ENCODE assay signal across 29 cellular contexts in genomic region chr7:307970-308369, GRCh38. TPM values are rescaled to one million over a fixed set of nuclear protein-coding genes. Genes with fewer than 3 reads are reported as not detected.
DNase-seq lines count a peak whose midpoint lies in the region; ATAC-seq, FAIRE-seq and TF ChIP-seq lines count a peak whose summit lies in the region.
"Had no signal": no experiment of that assay in that cellular context is flagged by ENCODE, and none has a peak within 500 bp of the region (broad histone marks: within the 10 kb centered on the region; RNA-seq: fewer than 3 reads in every experiment).

No MANE protein-coding gene starts in this region.

- H3K79me2 ChIP-seq in HCT116 (ENCODE audit: insufficient read depth, low read length) (no peaks in the 10 kb centered on the region), K562 (ENCODE audit: control insufficient read depth, insufficient read depth, low read length) (no peaks in the 10 kb centered on the region)

- H3K4me2 ChIP-seq in HCT116 (ENCODE audit: low read length) (no peak overlapping the region), K562 (ENCODE audit: insufficient read depth, low read length) (no peak overlapping the region)
- H3K4me2 ChIP-seq: BLaER1 had no signal

- no TSS peak for BruUV-seq in HCT116 (replicated peaks; lab: Mats Ljungman, UMichigan)
- no TSS peak for BruUV-seq in K562 (replicated peaks; lab: Mats Ljungman, UMichigan)

- no peaks in the 10 kb centered on the region for H3K9me2 ChIP-seq in HCT116 (ENCODE audit: insufficient read depth)

- H3K36me3 ChIP-seq in HCT116 (ENCODE audit: control insufficient read depth in 1 of 2, insufficient read depth in 2 of 2, low read length in 2 of 2) (no peaks in the 10 kb centered on the region), K562 (ENCODE audit: control insufficient read depth, insufficient read depth, low read length) (no peaks in the 10 kb centered on the region)
- H3K36me3 ChIP-seq: BE2C, BLaER1 had no signal

- H3K27me3 ChIP-seq in HCT116 (ENCODE audit: insufficient read depth, low read length) (peaks cover 7% of the 10 kb centered on the region; the same call in 1 of the 2 replicates), K562 (ENCODE audit: control insufficient read depth in 2 of 2, insufficient read depth in 2 of 2, low read length in 2 of 2) (peaks cover 30 to 70% of the 10 kb centered on the region in 2 experiments; a peak in 4 of 5 replicates)
- H3K27me3 ChIP-seq: BLaER1 had no signal

- no peak for TF ChIP-seq RAD21 in HCT116 (IDR thresholded peaks at IDR 0.05; ENCODE audit: low read depth)
- no peak for TF ChIP-seq RAD21 in K562 (CRISPR knock-in tag; conservative IDR thresholded peaks at IDR 0.05 in 1 of 2, IDR thresholded peaks at IDR 0.05 in 1 of 2)

- POLR2A ChIA-PET in HCT116 (lab: Charles Lee), result no interaction called here
- POLR2A ChIA-PET in K562 (lab: Yijun Ruan, JAX), result interaction anchor here (1.2 kb wide), 1 partner anchor 11 kb away, joined by 4 read pairs; no protein-coding TSS in a partner anchor

- peaks cover 0 to 3% of the 10 kb centered on the region in 2 experiments; a peak in 2 of 4 replicates for H3K9me3 ChIP-seq in HCT116 (ENCODE audit: control insufficient read depth in 1 of 2, insufficient read depth in 1 of 2, low read depth in 1 of 2, low read length in 2 of 2)
- peaks cover 3% of the 10 kb centered on the region; the same call in 1 of the 2 replicates for H3K9me3 ChIP-seq in K562 (replicated peaks; ENCODE audit: control insufficient read depth, insufficient read depth, low read depth, low read length)
- H3K9me3 ChIP-seq: BE2C had no signal

- CTCF ChIA-PET in HCT116 (lab: Charles Lee), result no interaction called here
- CTCF ChIA-PET in K562 (lab: Yijun Ruan, JAX; ENCODE audit: low intra/inter-chr PET ratio), result no interaction called here

- in situ Hi-C loops in K562 (cut with MboI), result no loop called here

- H3K9me1 ChIP-seq in K562 (ENCODE audit: control insufficient read depth, insufficient read depth, low read length), result no peaks in the 10 kb centered on the region

- FAIRE-seq in A204.1 (lab: Jason Lieb, UNC) (peak; percentile 25), K562 (lab: Jason Lieb, UNC) (no peak)
- FAIRE-seq: GM12878, GM12892, GM18507 had no signal

- no peak for TF ChIP-seq EP300 in K562 (IDR thresholded peaks at IDR 0.05; ENCODE audit: low read length)

- no peak for ATAC-seq in HCT116
- ATAC-seq in K562, result no peak
- no peak for ATAC-seq in GM21723 (IDR thresholded peaks at IDR 0.05; ENCODE audit: unreplicated experiment)
- ATAC-seq: GM12878 had no signal

- intact Hi-C loops in HCT116 (cut with micrococcal nuclease) (no loop called here), K562 (cut with micrococcal nuclease) (no loop called here)

- H3K4me3 ChIP-seq in HCT116 (replicated peaks in 1 of 2; ENCODE audit: low read depth in 1 of 2, low read length in 2 of 2) (no peak overlapping the region), K562 (no peak overlapping the region)
- H3K4me3 ChIP-seq: BLaER1, GM12878 had no signal

- H3K4me1 ChIP-seq in HCT116 (ENCODE audit: control insufficient read depth in 1 of 2, insufficient read depth in 2 of 2, low read length in 2 of 2), result no peaks in the 10 kb centered on the region
- no peaks in the 10 kb centered on the region for H3K4me1 ChIP-seq in K562 (replicated peaks in 1 of 2; ENCODE audit: control insufficient read depth in 2 of 2, insufficient read depth in 2 of 2, low read length in 2 of 2)
- H3K4me1 ChIP-seq: BE2C, BLaER1 had no signal

- no peak for TF ChIP-seq CTCF in HCT116 (IDR thresholded peaks at IDR 0.05 in 2 of 3, conservative IDR thresholded peaks at IDR 0.05 in 1 of 3; ENCODE audit: borderline replicate concordance in 1 of 3, insufficient read depth in 1 of 3, low read depth in 2 of 3, low read length in 2 of 3)
- no peak for TF ChIP-seq CTCF in K562 (IDR thresholded peaks at IDR 0.05 in 2 of 3, conservative IDR thresholded peaks at IDR 0.05 in 1 of 3; ENCODE audit: insufficient read depth in 2 of 3, low read depth in 1 of 3, low read length in 3 of 3)

- H2AFZ ChIP-seq in HCT116 (ENCODE audit: low read depth, low read length, poor library complexity, severe bottlenecking) (no peak overlapping the region), K562 (ENCODE audit: low read depth, low read length) (no peak overlapping the region)

- WGBS in K562 (ENCODE audit: insufficient coverage, low coverage, missing lambda C conversion rate), result 0% methylated on average over 3 of the region's 3 CpGs

- RAD21 ChIA-PET in HCT116 (lab: Charles Lee; ENCODE audit: low non-redundant PET in 1 of 2, low total read pairs in 2 of 2, uncharacterized antibody in 2 of 2, unreplicated experiment in 2 of 2), result no interaction called here

- DNase-seq in HCT116 (ENCODE audit: low read depth, low spot score) (no peak), K562 (ENCODE audit: extremely low read depth in 1 of 4, low spot score in 3 of 4) (no peak), HuH-7 (ENCODE audit: low spot score) (no peak)
- DNase-seq: ACHN; BE2C; C1 segment of cervical spinal cord; CD4-positive, alpha-beta memory T cell; CD4-positive, CD25-positive, alpha-beta regulatory T cell; CD8-positive, alpha-beta memory T cell; COR-L47; DMS 273 treated with DMSO at 0.1 percent for 48 hours; DMS153; DMS53; DMS79; DND-41; EL; GDM1 had no signal

- no peak overlapping the region for H3K27ac ChIP-seq in HCT116 (ENCODE audit: low read depth, low read length)
- H3K27ac ChIP-seq in K562 (ENCODE audit: extremely low read depth, low read depth, low read length), result no peak overlapping the region
- H3K27ac ChIP-seq: 22Rv1, BLaER1 had no signal

- no peak for TF ChIP-seq POLR2A in HCT116 (IDR thresholded peaks at IDR 0.05; ENCODE audit: borderline replicate concordance, extremely low read depth, insufficient read depth, insufficient read length)
- TF ChIP-seq POLR2A in K562 (conservative IDR thresholded peaks at IDR 0.05), result no peak

- H4K20me1 ChIP-seq in HCT116 (ENCODE audit: insufficient read depth) (no peaks in the 10 kb centered on the region), K562 (replicated peaks; ENCODE audit: control insufficient read depth, insufficient read depth, low read length) (no peaks in the 10 kb centered on the region)
- H4K20me1 ChIP-seq: BLaER1 had no signal

- no peak overlapping the region for H3K9ac ChIP-seq in HCT116 (ENCODE audit: low read length)
- no peak overlapping the region for H3K9ac ChIP-seq in K562 (ENCODE audit: insufficient read depth in 1 of 2, low read depth in 2 of 2, low read length in 2 of 2)
- H3K9ac ChIP-seq: BLaER1 had no signal

TF ChIP-seq in HCT116, 20 proteins besides CTCF, POLR2A, EP300 and RAD21:
- peak; percentile 32; the same call in 1 of the 2 replicates for TF ChIP-seq CBX3 (IDR thresholded peaks at IDR 0.05; ENCODE audit: low read depth)
- TF ChIP-seq SP1 (IDR thresholded peaks at IDR 0.05; ENCODE audit: low read depth), result no peak

TF ChIP-seq in K562, 482 proteins besides CTCF, POLR2A, EP300 and RAD21 (continues in another document):
- TF ChIP-seq ZNF124 (CRISPR knock-in tag; IDR thresholded peaks at IDR 0.05) (no peak), HOMEZ (CRISPR knock-in tag; IDR thresholded peaks at IDR 0.05) (no peak), MXD1 (CRISPR knock-in tag; IDR thresholded peaks at IDR 0.05; ENCODE audit: borderline replicate concordance, poor library complexity, severe bottlenecking) (no peak), PCBP1 (IDR thresholded peaks at IDR 0.05; ENCODE audit: low read depth, low read length, poor library complexity, severe bottlenecking) (no peak), ZNF23 (CRISPR knock-in tag; IDR thresholded peaks at IDR 0.05) (no peak), CHD4 (IDR thresholded peaks at IDR 0.05; ENCODE audit: insufficient read depth, insufficient replicate concordance, low read depth, low read length, poor library complexity, severe bottlenecking) (no peak), TFAM (CRISPR knock-in tag; conservative IDR thresholded peaks at IDR 0.05) (no peak), ZNF507 (tag; conservative IDR thresholded peaks at IDR 0.05) (peak; percentile 90)

RNA-seq across cellular contexts. Expression of gene FOXL3, which starts 18.0 kb away (rescaled TPM):
- total RNA-seq in HCT116 (2021; ENCODE audit: unreplicated experiment), result not detected
- polyA plus RNA-seq in HCT116 (2012), result not detected in 2 replicates
- not detected in 2 replicates for total RNA-seq in K562 (2011; cell fraction: chromatin; rRNA removed; ENCODE audit: low replicate concordance)
- not detected in 2 replicates for total RNA-seq in K562 (2011; cell fraction: nucleolus; rRNA removed)
- not detected in 2 replicates for total RNA-seq in K562 (2011; cell fraction: nucleoplasm; rRNA removed)
- total RNA-seq in K562 (2014; rRNA removed), result not detected in 2 replicates
- not detected in 2 replicates for total RNA-seq in K562 (2014; rRNA removed; fragmentation: Illumina TruSeq; extraction: Trizol)
- not detected in 2 replicates for total RNA-seq in K562 (2015; rRNA removed; fragmentation: Illumina TruSeq; extraction: Trizol)
- total RNA-seq in K562 (2021), result not detected in 2 replicates
- polyA plus RNA-seq in K562 (2011; rRNA removed), result not detected in 2 replicates
- polyA plus RNA-seq in K562 (2011; cell fraction: cytosol; rRNA removed), result not detected in 2 replicates
- polyA plus RNA-seq in K562 (2011; cell fraction: nucleus; rRNA removed), result not detected in 2 replicates
- not detected in 2 replicates for polyA plus RNA-seq in K562 (2012)
- not detected in 2 replicates for polyA plus RNA-seq in K562 (2014; fragmentation: Illumina TruSeq; extraction: Trizol)
- polyA plus RNA-seq in K562 (2014; fragmentation: Nextera tagmentation; extraction: Ambion mirVana), result not detected
- polyA plus RNA-seq in K562 (2014; rRNA removed), result not detected in 2 replicates
- not detected in 2 replicates for polyA minus RNA-seq in K562 (2011; rRNA and poly(A)+ RNA removed)
- not detected in 2 replicates for polyA minus RNA-seq in K562 (2011; cell fraction: cytosol; rRNA and poly(A)+ RNA removed)
- polyA minus RNA-seq in K562 (2011; cell fraction: nucleus; rRNA and poly(A)+ RNA removed), result not detected in 2 replicates
- total RNA-seq: A172; A673; CD4-positive, alpha-beta memory T cell; CD4-positive, CD25-positive, alpha-beta regulatory T cell; CD8-positive, alpha-beta memory T cell; Daoy; GM12878 had no signal
- polyA plus RNA-seq: AG04450; CD14-positive monocyte; CD4-positive, alpha-beta memory T cell; CD4-positive, CD25-positive, alpha-beta regulatory T cell; CD8-positive, alpha-beta memory T cell; GM12878 had no signal
